ENCODE assay signal across 8 cellular contexts in the genomic region with DNA sequence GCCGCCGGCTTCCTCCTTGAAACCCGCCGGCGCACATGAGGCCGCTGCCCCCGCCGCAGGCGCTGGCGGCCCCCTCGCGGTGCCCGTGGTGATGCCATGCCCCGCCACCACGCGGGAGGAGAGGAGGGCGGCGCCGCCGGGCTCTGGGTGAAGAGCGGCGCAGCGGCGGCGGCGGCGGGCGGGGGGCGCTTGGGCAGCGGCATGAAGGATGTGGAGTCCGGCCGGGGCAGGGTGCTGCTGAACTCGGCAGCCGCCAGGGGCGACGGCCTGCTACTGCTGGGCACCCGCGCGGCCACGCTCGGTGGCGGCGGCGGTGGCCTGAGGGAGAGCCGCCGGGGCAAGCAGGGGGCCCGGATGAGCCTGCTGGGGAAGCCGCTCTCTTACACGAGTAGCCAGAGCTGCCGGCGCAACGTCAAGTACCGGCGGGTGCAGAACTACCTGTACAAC. TPM values are rescaled to one million over a fixed set of nuclear protein-coding genes. Genes with fewer than 3 reads are reported as not detected.
DNase-seq lines count a peak whose midpoint lies in the region; TF ChIP-seq lines count a peak whose summit lies in the region.

No MANE protein-coding gene starts in this region.

- TF ChIP-seq CTCF in VCaP (conservative IDR thresholded peaks at IDR 0.05) (peak; percentile 42), lower leg skin (IDR thresholded peaks at IDR 0.05) (no peak)

- H3K27me3 ChIP-seq in GM23248 (replicated peaks; ENCODE audit: insufficient read depth): no peaks in the 10 kb centered on the region

- H4K20me1 ChIP-seq in GM23248 (ENCODE audit: insufficient read depth): no peaks in the 10 kb centered on the region

- H3K9ac ChIP-seq in GM23248: peak overlapping the region; percentile 75

- peak overlapping the region; percentile 93 for H3K4me2 ChIP-seq in GM23248 (ENCODE audit: unreplicated experiment)

- peaks cover 5% of the 10 kb centered on the region; the same call in 1 of the 2 replicates for H3F3A ChIP-seq in GM23248 (ENCODE audit: insufficient read depth)

- no peaks in the 10 kb centered on the region; the same call in 1 of the 2 replicates for H3K9me2 ChIP-seq in GM23248 (ENCODE audit: insufficient read depth)

- H3K27ac ChIP-seq in GM23248: no peak overlapping the region
- H3K27ac ChIP-seq in VCaP: no peak overlapping the region
- H3K27ac ChIP-seq in caudate nucleus (ENCODE audit: low read depth, low read length): peak overlapping the region; percentile 67

- peaks cover 49% of the 10 kb centered on the region for H3K79me2 ChIP-seq in GM23248 (ENCODE audit: insufficient read depth)

- no peak for TF ChIP-seq POLR2A in lower leg skin (IDR thresholded peaks at IDR 0.05)

- H2AFZ ChIP-seq in GM23248: peak overlapping the region; percentile 90

- intact Hi-C loops in lower leg skin (cut with DNase I; ENCODE audit: low total_unique reads): no loop called here

- no peaks in the 10 kb centered on the region for H3K9me3 ChIP-seq in GM23248 (ENCODE audit: low read depth)

- WGBS in GM23248 (ENCODE audit: low coverage in 1 of 2, low lambda C conversion rate in 2 of 2, missing lambda C conversion rate in 2 of 2), 2 experiments: 2 to 3% methylated on average over 18 to 24 of the region's 54 CpGs
- WGBS in lower leg skin, 2 donors: 0% methylated on average over 28 of the region's 54 CpGs; no CpG with 5 or more reads in 1 of the 2 donors

- H3K4me1 ChIP-seq in GM23248 (ENCODE audit: insufficient read depth): peaks cover 13% of the 10 kb centered on the region

- H3K36me3 ChIP-seq in GM23248 (ENCODE audit: low read depth): no peaks in the 10 kb centered on the region

- H3K4me3 ChIP-seq in GM23248 (peak overlapping the region; percentile 96), lower leg skin (ENCODE audit: low read depth, poor library complexity, severe bottlenecking) (peak overlapping the region; percentile 35)

- DNase-seq in GF-D8 (lab: John Stamatoyannopoulos, UW) (peak; percentile 51), GM23248 (peak; percentile 76), NAMALWA (ENCODE audit: low spot score) (peak; percentile 88), caudate nucleus (lab: John Stamatoyannopoulos, UW) (peak in 45 of 61 donors; percentile 6 to 71 (median 35)), lower leg skin (ENCODE audit: low spot score in 2 of 2) (no peak), middle frontal gyrus (ENCODE audit: extremely low spot score, low spot score) (no peak)
- DNase-seq in stimulated activated CD8-positive, alpha-beta memory T cell treated with anti-CD3 and anti-CD28 coated beads, Interleukin-12 subunit alpha, Interleukin-12 subunit beta, amount 100 ng/mL, for 1 hour (ENCODE audit: low read depth): peak; percentile 17

- in situ Hi-C loops in GM23248 (cut with MboI): no loop called here

RNA-seq across cellular contexts. Expression of a gene that starts 0.3 kb away (rescaled TPM):
- 10.8 and 15.8 TPM in 2 replicates for total RNA-seq in GM23248 (2014; rRNA removed; shearing (Covaris generic))
- 4.9 and 5.7 TPM in 2 replicates for polyA plus RNA-seq in GM23248 (2016; fragmentation: Nextera tagmentation; extraction: Ambion mirVana)
- total RNA-seq in lower leg skin: under 1 TPM; 0.52 to 0.97 (median 0.59) TPM

Comparison
In these comparisons a context has a peak if more than half of its experiments do, and no peak if none do; other contexts are left out.
1. DNase-seq: peak in GF-D8 (single experiment), GM23248 (single experiment), NAMALWA (single experiment), caudate nucleus (45 of 61) and stimulated activated CD8-positive, alpha-beta memory T cell treated with anti-CD3 and anti-CD28 coated beads, Interleukin-12 subunit alpha, Interleukin-12 subunit beta, amount 100 ng/mL, for 1 hour (single experiment); none in lower leg skin (0 of 2) and middle frontal gyrus (single experiment).